Comparison of ENCODE assay signal across 2 cellular contexts in genomic region chr9:71331603-71332002, GRCh38.
TF ChIP-seq lines count a peak whose summit lies in the region.

No MANE protein-coding gene starts in this region.

TF ChIP-seq in HepG2, 621 proteins besides CTCF, POLR2A, EP300 and RAD21 (continued from another document):
- TF ChIP-seq ZBTB39 (CRISPR knock-in tag; IDR thresholded peaks at IDR 0.05), result no peak
- peak; percentile 88 for TF ChIP-seq PCBP2 (optimal IDR thresholded peaks at IDR 0.05; ENCODE audit: low read depth, low read length, poor library complexity, severe bottlenecking)
- TF ChIP-seq ZNF207 (IDR thresholded peaks at IDR 0.05; ENCODE audit: borderline replicate concordance), result no peak
- no peak for TF ChIP-seq PPARG (CRISPR knock-in tag; conservative IDR thresholded peaks at IDR 0.05)
- TF ChIP-seq SALL1 (CRISPR knock-in tag; IDR thresholded peaks at IDR 0.05), result no peak
TF ChIP-seq in HepG2: peak in this region for 1.

TF ChIP-seq in HEK293, 187 proteins besides CTCF, POLR2A, EP300 and RAD21:
- peak; percentile 22; the same call in 1 of the 2 replicates for TF ChIP-seq ZNF513 (tag by site-specific recombination; IDR thresholded peaks at IDR 0.05)
- TF ChIP-seq ZNF23 (tag by site-specific recombination; IDR thresholded peaks at IDR 0.05; ENCODE audit: borderline replicate concordance), result no peak
